Comparison of ENCODE assay signal across 28 cellular contexts in the genomic region with DNA sequence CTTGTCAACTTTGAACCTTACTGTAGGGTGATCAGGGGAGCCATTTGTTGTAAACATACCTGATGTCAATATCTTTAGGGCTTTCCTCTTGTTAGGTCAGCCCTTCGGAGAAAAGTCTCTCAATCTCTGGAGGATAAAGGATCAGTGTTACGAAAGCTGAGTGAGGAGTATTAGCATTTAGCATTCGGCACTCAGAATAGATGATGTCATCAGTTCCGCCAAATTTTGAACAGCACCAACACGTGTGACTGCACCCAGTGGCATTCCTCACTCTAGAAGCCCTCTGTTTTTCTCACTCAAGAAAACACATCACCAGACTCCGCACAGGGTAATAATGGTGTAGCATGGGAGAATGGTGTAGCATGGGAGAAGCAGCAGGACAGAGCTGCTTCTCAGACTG.
A peak's percentile ranks its signal among the peaks of the same experiment; 100 is the strongest.
DNase-seq lines count a peak whose midpoint lies in the region; ATAC-seq, FAIRE-seq and TF ChIP-seq lines count a peak whose summit lies in the region.
"Had no signal": no experiment of that assay in that cellular context is flagged by ENCODE, and none has a peak within 500 bp of the region (broad histone marks: within the 10 kb centered on the region; RNA-seq: fewer than 3 reads in every experiment).

No MANE protein-coding gene starts in this region.

- no peak overlapping the region for H3K18ac ChIP-seq in H1 (ENCODE audit: extremely low read depth, low read length)

- no peaks in the 10 kb centered on the region for H3K4me1 Mint-ChIP-seq in Calu3 (ENCODE audit: low read depth, unreplicated experiment)
- H3K4me1 Mint-ChIP-seq: B cell; CD14-positive monocyte; CD4-positive, alpha-beta memory T cell; CD4-positive, CD25-positive, alpha-beta regulatory T cell; CD8-positive, alpha-beta memory T cell had no signal

- POLR2A ChIA-PET in A549 (lab: Yijun Ruan, JAX): no interaction called here
- POLR2A ChIA-PET in H1 (lab: Charles Lee; ENCODE audit: partially characterized antibody): no interaction called here

- peaks cover 17% of the 10 kb centered on the region for H3K36me3 Mint-ChIP-seq in Calu3 (ENCODE audit: insufficient read depth, unreplicated experiment)
- H3K36me3 Mint-ChIP-seq: CD14-positive monocyte; CD4-positive, alpha-beta memory T cell; CD4-positive, CD25-positive, alpha-beta regulatory T cell; CD8-positive, alpha-beta memory T cell had no signal

- H3K27me3 Mint-ChIP-seq in Calu3 (ENCODE audit: unreplicated experiment): no peaks in the 10 kb centered on the region
- H3K27me3 Mint-ChIP-seq: CD4-positive, alpha-beta memory T cell; CD4-positive, CD25-positive, alpha-beta regulatory T cell had no signal

- no peaks in the 10 kb centered on the region for H3K9me3 Mint-ChIP-seq in Calu3 (ENCODE audit: low read depth, unreplicated experiment)

- H3K9ac ChIP-seq in H1 (replicated peaks in 1 of 4; ENCODE audit: extremely low read depth in 1 of 4, low read depth in 3 of 4, low read length in 3 of 4): no peak overlapping the region
- H3K9ac ChIP-seq: BLaER1 treated with 17β-estradiol and CSF1 and Interleukin-3, amounts not matched to agents 10 nM and 100 nM had no signal

- peak overlapping the region; percentile 2 for H3K27ac Mint-ChIP-seq in Calu3 (ENCODE audit: unreplicated experiment)
- H3K27ac Mint-ChIP-seq: B cell; CD14-positive monocyte; CD4-positive, alpha-beta memory T cell; CD4-positive, CD25-positive, alpha-beta regulatory T cell; CD8-positive, alpha-beta memory T cell had no signal

- H2BK12ac ChIP-seq in H1 (ENCODE audit: low read depth, low read length): no peak overlapping the region

- in situ Hi-C loops in brain microvascular endothelial cell (cut with HindIII; ENCODE audit: low pct_ligation_motif_present, low sequenced_read_pairs): no loop called here

- no peak overlapping the region for H2BK120ac ChIP-seq in H1 (replicated peaks; ENCODE audit: low read depth, low read length)

- H4K91ac ChIP-seq in H1 (replicated peaks; ENCODE audit: insufficient read length, low read length): no peak overlapping the region

- TF ChIP-seq EP300 in A549 (IDR thresholded peaks at IDR 0.05) (no peak), H1 (IDR thresholded peaks at IDR 0.05; ENCODE audit: borderline replicate concordance in 1 of 2, low read depth in 2 of 2, low read length in 2 of 2) (no peak)

- 0 out of 6 replicates have a peak, but pooled peaks of 1 of the 2 experiments have one; percentile 17 for ATAC-seq in A549
- ATAC-seq: GM12878 had no signal

- TF ChIP-seq RAD21 in A549 (conservative IDR thresholded peaks at IDR 0.05 in 1 of 2, IDR thresholded peaks at IDR 0.05 in 1 of 2): no peak
- no peak for TF ChIP-seq RAD21 in H1 (IDR thresholded peaks at IDR 0.05 in 1 of 2, conservative IDR thresholded peaks at IDR 0.05 in 1 of 2; ENCODE audit: low read depth in 2 of 2, low read length in 2 of 2)

- H4K20me1 ChIP-seq in H1 (replicated peaks in 1 of 2; ENCODE audit: control insufficient read depth in 1 of 2, insufficient read depth in 2 of 2, low read length in 2 of 2): no peaks in the 10 kb centered on the region
- H4K20me1 ChIP-seq: BLaER1 treated with 17β-estradiol and CSF1 and Interleukin-3, amounts not matched to agents 10 nM and 100 nM had no signal

- H3K9me3 ChIP-seq in A549 (no peaks in the 10 kb centered on the region; the same call in 2 of the 3 replicates), SJCRH30 (replicated peaks) (peaks cover 7% of the 10 kb centered on the region), H1 (ENCODE audit: insufficient read depth in 2 of 2, low read depth in 1 of 2, low read length in 1 of 2) (peaks cover 0 to 7% of the 10 kb centered on the region in 2 experiments; a peak in 1 of 4 replicates)

- no peaks in the 10 kb centered on the region for H3K27me3 ChIP-seq in SJCRH30
- H3K27me3 ChIP-seq in H1 (replicated peaks in 1 of 4; ENCODE audit: control insufficient read depth in 3 of 4, extremely low read depth in 1 of 4, insufficient read depth in 3 of 4, low read length in 3 of 4): no peaks in the 10 kb centered on the region
- H3K27me3 ChIP-seq in brain microvascular endothelial cell (replicated peaks): no peaks in the 10 kb centered on the region
- H3K27me3 ChIP-seq: BLaER1 treated with 17β-estradiol and CSF1 and Interleukin-3, amounts not matched to agents 10 nM and 100 nM had no signal

- no peak overlapping the region for H4K8ac ChIP-seq in H1 (ENCODE audit: extremely low read depth, insufficient read depth, low read length)

- no peak overlapping the region for H2BK20ac ChIP-seq in H1 (ENCODE audit: low read length)

- H3K4me1 ChIP-seq in A549: no peaks in the 10 kb centered on the region
- H3K4me1 ChIP-seq in SJCRH30: 0 out of 2 replicates have a peak, but pooled peaks cover 5% of the 10 kb centered on the region
- H3K4me1 ChIP-seq in H1 (replicated peaks in 1 of 4; ENCODE audit: control insufficient read depth in 3 of 4, insufficient read depth in 4 of 4, low read length in 3 of 4): no peaks in the 10 kb centered on the region
- H3K4me1 ChIP-seq: BLaER1 treated with 17β-estradiol and CSF1 and Interleukin-3, amounts not matched to agents 10 nM and 100 nM had no signal

- no peak for FAIRE-seq in A549 (lab: Jason Lieb, UNC)
- no peak for FAIRE-seq in H1 (lab: Jason Lieb, UNC)
- FAIRE-seq: A204.1, GM12878, GM12892, GM18507 had no signal

- H3K4me2 ChIP-seq in A549 (no peak overlapping the region), H1 (ENCODE audit: insufficient read depth in 1 of 2, low read depth in 2 of 2, low read length in 2 of 2) (no peak overlapping the region)
- H3K4me2 ChIP-seq: BLaER1 treated with 17β-estradiol and CSF1 and Interleukin-3, amounts not matched to agents 10 nM and 100 nM had no signal

- TF ChIP-seq POLR2A in A549 (IDR thresholded peaks at IDR 0.05; ENCODE audit: low read length) (no peak), H1 (IDR thresholded peaks at IDR 0.05; ENCODE audit: control extremely low read depth in 1 of 2, low read depth in 2 of 2, low read length in 2 of 2) (no peak)

- no peaks in the 10 kb centered on the region for H3K79me1 ChIP-seq in H1 (ENCODE audit: low read depth, low read length)

- 0 out of 2 replicates have a peak overlapping the region, but pooled peaks have one; percentile 16 for H2AFZ ChIP-seq in H1 (ENCODE audit: low read length)

- no peak overlapping the region for H3K27ac ChIP-seq in A549
- H3K27ac ChIP-seq in SJCRH30: no peak overlapping the region
- H3K27ac ChIP-seq in H1 (ENCODE audit: low read depth, low read length): no peak overlapping the region
- no peak overlapping the region for H3K27ac ChIP-seq in brain microvascular endothelial cell
- H3K27ac ChIP-seq: BLaER1 treated with 17β-estradiol and CSF1 and Interleukin-3, amounts not matched to agents 10 nM and 100 nM had no signal

- H3K36me3 ChIP-seq in SJCRH30: no peaks in the 10 kb centered on the region
- H3K36me3 ChIP-seq in H1 (ENCODE audit: control insufficient read depth in 2 of 4, insufficient read depth in 4 of 4, low read length in 3 of 4): no peaks in the 10 kb centered on the region
- H3K36me3 ChIP-seq in brain microvascular endothelial cell (replicated peaks): no peaks in the 10 kb centered on the region
- H3K36me3 ChIP-seq: BLaER1 treated with 17β-estradiol and CSF1 and Interleukin-3, amounts not matched to agents 10 nM and 100 nM had no signal

- H4K5ac ChIP-seq in H1 (ENCODE audit: insufficient read length, low read depth, low read length): no peak overlapping the region

- CTCF ChIA-PET in A549 (lab: Yijun Ruan, JAX): no interaction called here
- CTCF ChIA-PET in Calu3 (lab: Charles Lee): no interaction called here
- CTCF ChIA-PET in H1 (lab: Charles Lee; ENCODE audit: partially characterized antibody): no interaction called here

- no peaks in the 10 kb centered on the region for H3K79me2 ChIP-seq in H1 (ENCODE audit: control insufficient read depth in 1 of 2, insufficient read depth in 2 of 2, low read length in 2 of 2)

- no peak overlapping the region for H3K4me3 Mint-ChIP-seq in Calu3 (ENCODE audit: low read depth, unreplicated experiment)
- H3K4me3 Mint-ChIP-seq: B cell; CD14-positive monocyte; CD4-positive, CD25-positive, alpha-beta regulatory T cell; CD8-positive, alpha-beta memory T cell had no signal

- no peak overlapping the region for H2BK5ac ChIP-seq in H1 (ENCODE audit: low read depth, low read length)

- 45% methylated on average over 6 of the region's 6 CpGs for WGBS in A549 (ENCODE audit: missing lambda C conversion rate)
- 89% methylated on average over 6 of the region's 6 CpGs; no CpG with 5 or more reads in 1 of the 2 experiments for WGBS in H1 (ENCODE audit: extremely low coverage in 1 of 2, insufficient coverage in 1 of 2, insufficient read length in 1 of 2, insufficient replicate concordance in 2 of 2, low coverage in 1 of 2, low lambda C conversion rate in 2 of 2, missing lambda C conversion rate in 1 of 2), 2 experiments

- no peak overlapping the region for H3K23ac ChIP-seq in H1 (ENCODE audit: insufficient read length)

- intact Hi-C loops in Calu3 (cut with micrococcal nuclease; ENCODE audit: unreplicated experiment): no loop called here

- DNase-seq in A549 (ENCODE audit: low read depth in 1 of 2, low spot score in 1 of 2): no peak
- DNase-seq in Calu3: no peak
- peak; percentile 30 to 50 for DNase-seq in SJCRH30
- DNase-seq in H1 (ENCODE audit: low read depth in 1 of 2, low spot score in 2 of 2): no peak
- DNase-seq in D341Med (ENCODE audit: low spot score): no peak
- DNase-seq in activated CD8-positive, alpha-beta memory T cell treated with anti-CD3 and anti-CD28 coated beads for 24 hours: no peak
- no peak for DNase-seq in brain microvascular endothelial cell
- no peak for DNase-seq in NOMO-1 treated with dmso at 0.1 percent for 144 hours (lab: John Stamatoyannopoulos, UW; ENCODE audit: unreplicated experiment)
- DNase-seq: 8988T; AML-193; CD4-positive, alpha-beta memory T cell; CD4-positive, CD25-positive, alpha-beta regulatory T cell; CD8-positive, alpha-beta memory T cell; COR-L47; DMS 273 treated with DMSO at 0.1 percent for 48 hours; DMS153; DMS53; DMS79; DND-41; EL; GDM1 had no signal

- H2BK15ac ChIP-seq in H1 (ENCODE audit: low read length): no peak overlapping the region

- H3K4me3 ChIP-seq in A549 (no peak overlapping the region), SJCRH30 (no peak overlapping the region), H1 (ENCODE audit: extremely low read depth in 1 of 4, insufficient read depth in 2 of 4, low read depth in 3 of 4, low read length in 4 of 4) (no peak overlapping the region), brain microvascular endothelial cell (ENCODE audit: low read depth, low read length) (no peak overlapping the region)
- H3K4me3 ChIP-seq: BLaER1 treated with 17β-estradiol and CSF1 and Interleukin-3, amounts not matched to agents 10 nM and 100 nM; GM12878 had no signal

- no peaks in the 10 kb centered on the region; the same call in 1 of the 2 replicates for H3K23me2 ChIP-seq in H1 (ENCODE audit: low read depth, low read length)

- no TSS peak for BruUV-seq in Calu3 (replicated peaks; lab: Mats Ljungman, UMichigan)

- H3K4ac ChIP-seq in H1 (replicated peaks; ENCODE audit: insufficient read length, low read depth, low read length): no peak overlapping the region

- H3K56ac ChIP-seq in H1 (replicated peaks; ENCODE audit: insufficient read length, low read depth, low read length): no peak overlapping the region

- no peak overlapping the region for H3K14ac ChIP-seq in H1 (ENCODE audit: insufficient read length)

- no peak overlapping the region for H2AK5ac ChIP-seq in H1 (ENCODE audit: low read depth, low read length)

- TF ChIP-seq CTCF in A549 (IDR thresholded peaks at IDR 0.05) (no peak), Calu3 (IDR thresholded peaks at IDR 0.05; ENCODE audit: unreplicated experiment) (no peak), H1 (IDR thresholded peaks at IDR 0.05; ENCODE audit: control extremely low read depth in 1 of 3, insufficient read depth in 1 of 3, low read depth in 1 of 3, low read length in 3 of 3) (no peak), brain microvascular endothelial cell (IDR thresholded peaks at IDR 0.05; ENCODE audit: low read depth, low read length, missing control alignments) (no peak)

Comparison
In these comparisons a context has a peak if more than half of its experiments do, and no peak if none do; other contexts are left out.
1. DNase-seq: peak in SJCRH30 (2 of 2); none in A549 (0 of 2), Calu3 (single experiment), H1 (0 of 2), D341Med (single experiment), activated CD8-positive, alpha-beta memory T cell treated with anti-CD3 and anti-CD28 coated beads for 24 hours (single experiment), brain microvascular endothelial cell (single experiment) and NOMO-1 treated with dmso at 0.1 percent for 144 hours (single experiment).